Comparison of ENCODE assay signal across 14 cellular contexts in genomic region chr18:59878644-59879043, GRCh38. TPM values are rescaled to one million over a fixed set of nuclear protein-coding genes. Genes with fewer than 3 reads are reported as not detected.
DNase-seq lines count a peak whose midpoint lies in the region; ATAC-seq and TF ChIP-seq lines count a peak whose summit lies in the region.
"Had no signal": no experiment of that assay in that cellular context is flagged by ENCODE, and none has a peak within 500 bp of the region (broad histone marks: within the 10 kb centered on the region; RNA-seq: fewer than 3 reads in every experiment).

No MANE protein-coding gene starts in this region.

- no peak overlapping the region for H3K27ac Mint-ChIP-seq in activated T-cell treated with anti-CD3 and anti-CD28 coated beads, Interleukin-2, amount 50 U/mL, for 72 hours
- H3K27ac Mint-ChIP-seq in stimulated activated naive CD8-positive, alpha-beta T cell treated with anti-CD3 and anti-CD28 coated beads, Interleukin-15, amount 100 ng/mL, for 72 hours = peak overlapping the region in 1 of 2 donors; percentile 44
- H3K27ac Mint-ChIP-seq: activated CD4-positive, alpha-beta T cell treated with anti-CD3 and anti-CD28 coated beads, Interleukin-2, amount 10 ng/mL, durations not matched to agents 24 days and 14 days; activated naive CD8-positive, alpha-beta T cell treated with anti-CD3 and anti-CD28 coated beads, Interleukin-2, amount 10 ng/mL, durations not matched to agents 7 days and 5 days; stimulated activated memory B cell treated with anti-CD40 and anti-IgM and Interleukin-4, amounts not matched to agents 10 μg/mL and 1 μg/mL and 100 μg/mL, for 72 hours had no signal

- H3K36me3 ChIP-seq in mammary epithelial cell (ENCODE audit: insufficient read depth, low read length) (no peaks in the 10 kb centered on the region), upper lobe of left lung (no peaks in the 10 kb centered on the region)
- H3K36me3 ChIP-seq: gastrocnemius medialis, SJSA1 had no signal

- TF ChIP-seq CTCF in mammary epithelial cell (conservative IDR thresholded peaks at IDR 0.05 in 1 of 2, IDR thresholded peaks at IDR 0.05 in 1 of 2; ENCODE audit: extremely low read depth in 1 of 2, insufficient read depth in 1 of 2, low read depth in 1 of 2, low read length in 2 of 2) (no peak), upper lobe of left lung (IDR thresholded peaks at IDR 0.05) (no peak)

- H4K20me1 ChIP-seq in mammary epithelial cell (ENCODE audit: insufficient read depth, low read length) = no peaks in the 10 kb centered on the region

- H3K27ac ChIP-seq in mammary epithelial cell (ENCODE audit: insufficient read depth, low read depth, low read length) = no peak overlapping the region
- no peak overlapping the region for H3K27ac ChIP-seq in upper lobe of left lung
- H3K27ac ChIP-seq: gastrocnemius medialis, SJSA1 had no signal

- CTCF ChIA-PET in mammary epithelial cell (lab: Charles Lee; ENCODE audit: low non-redundant PET) = no interaction called here

- no peak overlapping the region for H3K4me3 ChIP-seq in mammary epithelial cell (replicated peaks in 1 of 3; ENCODE audit: insufficient read depth in 1 of 3, low read depth in 2 of 3, low read length in 3 of 3)
- H3K4me3 ChIP-seq in upper lobe of left lung = no peak overlapping the region
- H3K4me3 ChIP-seq: gastrocnemius medialis, SJSA1 had no signal

- ATAC-seq in activated T-cell treated with anti-CD3 and anti-CD28 coated beads, Interleukin-2, amount 50 U/mL, for 72 hours (replicated peaks in 1 of 2) = peak; percentile 67 to 75
- ATAC-seq in HG02588 (IDR thresholded peaks at IDR 0.05; ENCODE audit: unreplicated experiment) (peak; percentile 47), upper lobe of left lung (ENCODE audit: low FRiP score in 2 of 2) (no peak)
- peak; percentile 79 for ATAC-seq in stimulated activated naive CD8-positive, alpha-beta T cell treated with anti-CD3 and anti-CD28 coated beads, Interleukin-15, amount 100 ng/mL, for 72 hours
- ATAC-seq: gastrocnemius medialis; stimulated activated memory B cell treated with anti-CD40 and anti-IgM and Interleukin-4, amounts not matched to agents 10 μg/mL and 1 μg/mL and 100 μg/mL, for 72 hours had no signal

- no peaks in the 10 kb centered on the region for H3K36me3 Mint-ChIP-seq in activated T-cell treated with anti-CD3 and anti-CD28 coated beads, Interleukin-2, amount 50 U/mL, for 72 hours (ENCODE audit: insufficient read depth in 2 of 2)
- H3K36me3 Mint-ChIP-seq: activated naive CD8-positive, alpha-beta T cell treated with anti-CD3 and anti-CD28 coated beads, Interleukin-2, amount 10 ng/mL, durations not matched to agents 7 days and 5 days; stimulated activated memory B cell treated with anti-CD40 and anti-IgM and Interleukin-4, amounts not matched to agents 10 μg/mL and 1 μg/mL and 100 μg/mL, for 72 hours had no signal

- intact Hi-C loops in mammary epithelial cell (cut with micrococcal nuclease) = no loop called here

- BruUV-seq in mammary epithelial cell (replicated peaks; lab: Mats Ljungman, UMichigan) = no TSS peak

- WGBS in mammary epithelial cell (ENCODE audit: low coverage, missing lambda C conversion rate) = 100% methylated on average over 1 of the region's 1 CpG
- 95 to 100% methylated on average over 1 of the region's 1 CpG for WGBS in upper lobe of left lung, 2 donors

- no peaks in the 10 kb centered on the region for H3K9me3 Mint-ChIP-seq in activated T-cell treated with anti-CD3 and anti-CD28 coated beads, Interleukin-2, amount 50 U/mL, for 72 hours
- H3K9me3 Mint-ChIP-seq in stimulated activated naive CD8-positive, alpha-beta T cell treated with anti-CD3 and anti-CD28 coated beads, Interleukin-15, amount 100 ng/mL, for 72 hours = no peaks in the 10 kb centered on the region
- H3K9me3 Mint-ChIP-seq: activated CD4-positive, alpha-beta T cell treated with anti-CD3 and anti-CD28 coated beads, Interleukin-2, amount 10 ng/mL, durations not matched to agents 24 days and 14 days; activated naive CD8-positive, alpha-beta T cell treated with anti-CD3 and anti-CD28 coated beads, Interleukin-2, amount 10 ng/mL, durations not matched to agents 7 days and 5 days; stimulated activated memory B cell treated with anti-CD40 and anti-IgM and Interleukin-4, amounts not matched to agents 10 μg/mL and 1 μg/mL and 100 μg/mL, for 72 hours had no signal

- no peaks in the 10 kb centered on the region for H3K9me3 ChIP-seq in mammary epithelial cell (replicated peaks; ENCODE audit: insufficient read depth, low read length)
- H3K9me3 ChIP-seq in upper lobe of left lung = no peaks in the 10 kb centered on the region
- H3K9me3 ChIP-seq: gastrocnemius medialis, SJSA1 had no signal

- in situ Hi-C loops in mammary epithelial cell (cut with MboI; ENCODE audit: low sequenced_read_pairs in 2 of 2) = no loop called here

- no peak overlapping the region for H3K9ac ChIP-seq in mammary epithelial cell (ENCODE audit: insufficient read depth, low read length)

- DNase-seq in activated T-cell treated with anti-CD3 and anti-CD28 coated beads, Interleukin-2, amount 50 U/mL, for 72 hours = no peak
- DNase-seq in activated T-cell treated with anti-CD3 and anti-CD28 coated beads for 4 hours = no peak
- DNase-seq in HT1080 (ENCODE audit: low read depth) = peak; percentile 29
- DNase-seq in stimulated activated naive CD8-positive, alpha-beta T cell treated with anti-CD3 and anti-CD28 coated beads, Interleukin-15, amount 100 ng/mL, for 72 hours = no peak
- no peak for DNase-seq in NCI-H1092 treated with DMSO at 0.1 percent for 48 hours (lab: John Stamatoyannopoulos, UW)
- no peak for DNase-seq in mammary epithelial cell
- DNase-seq in upper lobe of left lung = no peak
- DNase-seq: activated CD4-positive, alpha-beta T cell treated with anti-CD3 and anti-CD28 coated beads, Interleukin-2, amount 10 ng/mL, durations not matched to agents 24 days and 14 days; activated naive CD8-positive, alpha-beta T cell treated with anti-CD3 and anti-CD28 coated beads, Interleukin-2, amount 10 ng/mL, durations not matched to agents 7 days and 5 days; dermis blood vessel endothelial cell; gastrocnemius medialis had no signal

- no peak for TF ChIP-seq EP300 in upper lobe of left lung (IDR thresholded peaks at IDR 0.05)

- H2AFZ ChIP-seq in mammary epithelial cell (ENCODE audit: low read depth, low read length) = no peak overlapping the region

- peaks cover 16% of the 10 kb centered on the region for H3K4me1 ChIP-seq in mammary epithelial cell (ENCODE audit: insufficient read depth, low read length)
- H3K4me1 ChIP-seq in upper lobe of left lung = peaks cover 0 to 15% (median 10%) of the 10 kb centered on the region in 4 donors

- H3K27me3 ChIP-seq in mammary epithelial cell (ENCODE audit: insufficient read depth, low read length) = no peaks in the 10 kb centered on the region
- H3K27me3 ChIP-seq in upper lobe of left lung = no peaks in the 10 kb centered on the region
- H3K27me3 ChIP-seq: gastrocnemius medialis, SJSA1 had no signal

- H3K27me3 Mint-ChIP-seq in activated T-cell treated with anti-CD3 and anti-CD28 coated beads, Interleukin-2, amount 50 U/mL, for 72 hours (ENCODE audit: low read depth) = peaks cover 8% of the 10 kb centered on the region
- no peaks in the 10 kb centered on the region for H3K27me3 Mint-ChIP-seq in stimulated activated naive CD8-positive, alpha-beta T cell treated with anti-CD3 and anti-CD28 coated beads, Interleukin-15, amount 100 ng/mL, for 72 hours
- H3K27me3 Mint-ChIP-seq: stimulated activated memory B cell treated with anti-CD40 and anti-IgM and Interleukin-4, amounts not matched to agents 10 μg/mL and 1 μg/mL and 100 μg/mL, for 72 hours had no signal

- dilution Hi-C loops in mammary epithelial cell (cut with HindIII; ENCODE audit: low sequenced_read_pairs) = no loop called here

- H3K4me3 Mint-ChIP-seq in activated T-cell treated with anti-CD3 and anti-CD28 coated beads, Interleukin-2, amount 50 U/mL, for 72 hours = no peak overlapping the region
- no peak overlapping the region for H3K4me3 Mint-ChIP-seq in stimulated activated naive CD8-positive, alpha-beta T cell treated with anti-CD3 and anti-CD28 coated beads, Interleukin-15, amount 100 ng/mL, for 72 hours
- H3K4me3 Mint-ChIP-seq: activated CD4-positive, alpha-beta T cell treated with anti-CD3 and anti-CD28 coated beads, Interleukin-2, amount 10 ng/mL, durations not matched to agents 24 days and 14 days; activated naive CD8-positive, alpha-beta T cell treated with anti-CD3 and anti-CD28 coated beads, Interleukin-2, amount 10 ng/mL, durations not matched to agents 7 days and 5 days; stimulated activated memory B cell treated with anti-CD40 and anti-IgM and Interleukin-4, amounts not matched to agents 10 μg/mL and 1 μg/mL and 100 μg/mL, for 72 hours had no signal

- TF ChIP-seq POLR2A in upper lobe of left lung (IDR thresholded peaks at IDR 0.05) = no peak

- H3K4me1 Mint-ChIP-seq in activated T-cell treated with anti-CD3 and anti-CD28 coated beads, Interleukin-2, amount 50 U/mL, for 72 hours (ENCODE audit: low read depth) = peaks cover 52% of the 10 kb centered on the region
- H3K4me1 Mint-ChIP-seq in stimulated activated naive CD8-positive, alpha-beta T cell treated with anti-CD3 and anti-CD28 coated beads, Interleukin-15, amount 100 ng/mL, for 72 hours = peaks cover 42% of the 10 kb centered on the region

- no peak overlapping the region for H3K4me2 ChIP-seq in mammary epithelial cell (ENCODE audit: insufficient read depth, low read depth, low read length)

- H3K79me2 ChIP-seq in mammary epithelial cell (ENCODE audit: insufficient read depth, low read length) = no peaks in the 10 kb centered on the region

RNA-seq across cellular contexts. Expression of gene PMAIP1, which starts 21.2 kb away (rescaled TPM):
- total RNA-seq in activated T-cell treated with anti-CD3 and anti-CD28 coated beads, Interleukin-2, amount 50 U/mL, for 72 hours = 100 to 1,000 TPM in 1 of 2 donors, 10 to 100 TPM in 1; 96.5 to 155 TPM
- 34.9 and 39.8 TPM in 2 replicates for total RNA-seq in HT1080 (2014; rRNA removed; shearing (Covaris generic))
- polyA plus RNA-seq in HT1080 (2015; cell fraction: cytosol; rRNA removed) = 88.5 and 105 TPM in 2 replicates
- 56.6 and 67.8 TPM in 2 replicates for polyA plus RNA-seq in HT1080 (2015; cell fraction: nucleus; rRNA removed)
- total RNA-seq in mammary epithelial cell = 10 to 100 TPM; 17.8 to 34.3 TPM
- 14.4 TPM for polyA plus RNA-seq in mammary epithelial cell
- 4.2 TPM for polyA minus RNA-seq in mammary epithelial cell
- total RNA-seq in upper lobe of left lung = 1 to 10 TPM in 4 of 6 donors, under 1 TPM in 1, not detected in 1; 0.67 to 5.5 (median 4.4) TPM

Comparison
In these comparisons a context has a peak if more than half of its experiments do, and no peak if none do; other contexts are left out.
1. ATAC-seq: peak in activated T-cell treated with anti-CD3 and anti-CD28 coated beads, Interleukin-2, amount 50 U/mL, for 72 hours (2 of 2), HG02588 (single experiment) and stimulated activated naive CD8-positive, alpha-beta T cell treated with anti-CD3 and anti-CD28 coated beads, Interleukin-15, amount 100 ng/mL, for 72 hours (single experiment); none in upper lobe of left lung (0 of 2).